17 cellular contexts compared by ENCODE assay signal in genomic region chr7:28458732-28459131, GRCh38. TPM values are rescaled to one million over a fixed set of nuclear protein-coding genes. Genes with fewer than 3 reads are reported as not detected.
DNase-seq lines count a peak whose midpoint lies in the region; ATAC-seq, FAIRE-seq and TF ChIP-seq lines count a peak whose summit lies in the region.
"Had no signal": no experiment of that assay in that cellular context is flagged by ENCODE, and none has a peak within 500 bp of the region (broad histone marks: within the 10 kb centered on the region; RNA-seq: fewer than 3 reads in every experiment).

No MANE protein-coding gene starts in this region.

- intact Hi-C loops in Caco-2 (cut with micrococcal nuclease; ENCODE audit: unreplicated experiment) (loop anchor here (10.0 kb wide), 1 partner anchor 166 kb away; no protein-coding TSS in a partner anchor), GM12878 (cut with micrococcal nuclease; ENCODE audit: unreplicated experiment) (no loop called here), kidney (cut with DNase I) (no loop called here)

- H3K79me2 ChIP-seq in GM12878 (ENCODE audit: control insufficient read depth, insufficient read depth, low read length) (no peaks in the 10 kb centered on the region), Karpas-422 (ENCODE audit: low read length) (no peaks in the 10 kb centered on the region)

- RAD21 ChIA-PET in GM12878 (lab: Charles Lee; ENCODE audit: unreplicated experiment): no interaction called here

- H3K9ac ChIP-seq in GM12878 (ENCODE audit: control insufficient read depth, insufficient read depth, low read length): no peak overlapping the region
- H3K9ac ChIP-seq in kidney (ENCODE audit: low read length in 2 of 2): no peak overlapping the region
- H3K9ac ChIP-seq in Karpas-422 (ENCODE audit: low read length): no peak overlapping the region

- FAIRE-seq in GM12878 (lab: Jason Lieb, UNC): no peak
- FAIRE-seq in kidney (lab: Jason Lieb, UNC): no peak
- FAIRE-seq: astrocyte, endometrium, RCC 7860 had no signal

- no peak for TF ChIP-seq POLR2A in GM12878 (IDR thresholded peaks at IDR 0.05; ENCODE audit: low read depth, low read length)

- no peaks in the 10 kb centered on the region for H3K4me1 ChIP-seq in Caco-2
- no peaks in the 10 kb centered on the region for H3K4me1 ChIP-seq in GM12878 (ENCODE audit: control insufficient read depth, insufficient read depth, low read length)
- no peaks in the 10 kb centered on the region for H3K4me1 ChIP-seq in kidney (ENCODE audit: control insufficient read depth in 1 of 2, insufficient read depth in 1 of 2, low read depth in 1 of 2, low read length in 2 of 2)
- H3K4me1 ChIP-seq in Karpas-422 (ENCODE audit: low read length): no peaks in the 10 kb centered on the region

- in situ Hi-C loops in GM12878 (cut with MboI): no loop called here

- DNase-seq in Caco-2 (peak; percentile 28 to 47), HuH-7 (ENCODE audit: low spot score) (peak; percentile 12), GM12878 (ENCODE audit: low read depth, low spot score) (no peak), iPS-NIHi11 (ENCODE audit: low spot score) (peak; percentile 24), kidney (no peak), Karpas-422 (no peak), NCI-H345 treated with DMSO at 0.1 percent for 48 hours (lab: John Stamatoyannopoulos, UW; ENCODE audit: unreplicated experiment) (no peak)
- DNase-seq: activated CD4-positive, alpha-beta T cell treated with anti-CD3 and anti-CD28 coated beads, Interleukin-2, amount 50 U/mL, for 1 hour; activated naive CD4-positive, alpha-beta T cell treated with anti-CD3 and anti-CD28 coated beads, Interleukin-2, amount 10 ng/mL, durations not matched to agents 7 days and 5 days; activated T-cell treated with anti-CD3 and anti-CD28 coated beads for 4 hours; MM.1S; natural killer cell; NCI-H187 treated with DMSO at 0.1 percent for 48 hours; NCI-H524 treated with DMSO at 0.1 percent for 48 hours had no signal

- H3K4me3 ChIP-seq in Caco-2 (ENCODE audit: low read depth, low read length): no peak overlapping the region
- H3K4me3 ChIP-seq in GM12878: no peak overlapping the region
- no peak overlapping the region for H3K4me3 ChIP-seq in kidney (ENCODE audit: low read length in 2 of 2)
- no peak overlapping the region for H3K4me3 ChIP-seq in Karpas-422 (ENCODE audit: low read length)

- H3K4me2 ChIP-seq in GM12878 (ENCODE audit: control insufficient read depth, insufficient read depth) (no peak overlapping the region), Karpas-422 (ENCODE audit: low read depth, low read length, poor library complexity, severe bottlenecking) (no peak overlapping the region)

- TF ChIP-seq CTCF in Caco-2 (IDR thresholded peaks at IDR 0.05; ENCODE audit: insufficient read depth in 1 of 2, low read depth in 1 of 2, low read length in 1 of 2, severe bottlenecking in 1 of 2, unreplicated experiment in 1 of 2) (no peak), GM12878 (IDR thresholded peaks at IDR 0.05 in 2 of 3, conservative IDR thresholded peaks at IDR 0.05 in 1 of 3; ENCODE audit: control insufficient read depth in 2 of 3, extremely low read depth in 1 of 3, insufficient read depth in 1 of 3, low read depth in 3 of 3, low read length in 3 of 3) (no peak), kidney (IDR thresholded peaks at IDR 0.05; ENCODE audit: borderline replicate concordance, extremely low read depth, insufficient read depth) (no peak)

- H3K27me3 Mint-ChIP-seq in Caco-2 (ENCODE audit: insufficient read depth, unreplicated experiment): no peaks in the 10 kb centered on the region
- H3K27me3 Mint-ChIP-seq: activated naive CD4-positive, alpha-beta T cell treated with anti-CD3 and anti-CD28 coated beads, Interleukin-2, amount 10 ng/mL, durations not matched to agents 7 days and 5 days had no signal

- no peaks in the 10 kb centered on the region for H3K9me3 Mint-ChIP-seq in Caco-2 (ENCODE audit: unreplicated experiment)
- H3K9me3 Mint-ChIP-seq: activated naive CD4-positive, alpha-beta T cell treated with anti-CD3 and anti-CD28 coated beads, Interleukin-2, amount 10 ng/mL, durations not matched to agents 7 days and 5 days; natural killer cell had no signal

- no peaks in the 10 kb centered on the region for H3K9me3 ChIP-seq in Caco-2
- no peaks in the 10 kb centered on the region for H3K9me3 ChIP-seq in GM12878 (replicated peaks; ENCODE audit: control insufficient read depth, insufficient read depth, low read length)
- H3K9me3 ChIP-seq in kidney (ENCODE audit: control insufficient read depth in 1 of 2, low read length in 2 of 2): no peaks in the 10 kb centered on the region
- no peaks in the 10 kb centered on the region for H3K9me3 ChIP-seq in Karpas-422 (ENCODE audit: low read length)

- CTCF ChIA-PET in Caco-2 (lab: Charles Lee) (no interaction called here), GM12878 (lab: Yijun Ruan, JAX) (interaction anchor here (0.9 kb wide), 1 partner anchor 46 kb away, joined by 3 read pairs; the partner anchor contains the start of gene CREB5)

- no peaks in the 10 kb centered on the region for H3K9me2 ChIP-seq in Karpas-422 (replicated peaks; ENCODE audit: insufficient read depth, low read length)

- WGBS in GM12878 (ENCODE audit: insufficient coverage, insufficient replicate concordance, low lambda C conversion rate, missing lambda C conversion rate): 36% methylated on average over 8 of the region's 8 CpGs

- H3K27ac Mint-ChIP-seq in Caco-2 (ENCODE audit: unreplicated experiment): no peak overlapping the region
- H3K27ac Mint-ChIP-seq: activated naive CD4-positive, alpha-beta T cell treated with anti-CD3 and anti-CD28 coated beads, Interleukin-2, amount 10 ng/mL, durations not matched to agents 7 days and 5 days; natural killer cell had no signal

- H2AFZ ChIP-seq in GM12878 (ENCODE audit: control insufficient read depth, low read depth, low read length) (no peak overlapping the region), Karpas-422 (ENCODE audit: low read length) (no peak overlapping the region)

- no peak for TF ChIP-seq EP300 in GM12878 (IDR thresholded peaks at IDR 0.05; ENCODE audit: borderline replicate concordance in 1 of 2, control insufficient read depth in 1 of 2, low read depth in 2 of 2, low read length in 2 of 2)

- H4K20me1 ChIP-seq in GM12878 (ENCODE audit: control insufficient read depth, insufficient read depth) (no peaks in the 10 kb centered on the region), Karpas-422 (ENCODE audit: insufficient read depth, low read depth, low read length) (no peaks in the 10 kb centered on the region)

- BruUV-seq in Caco-2 (replicated peaks; lab: Mats Ljungman, UMichigan) (no TSS peak), GM12878 (replicated peaks; lab: Mats Ljungman, UMichigan) (no TSS peak)

- POLR2A ChIA-PET in Caco-2 (lab: Charles Lee): no interaction called here
- POLR2A ChIA-PET in GM12878 (lab: Charles Lee): no interaction called here

- H3K27me3 ChIP-seq in Caco-2 (replicated peaks; ENCODE audit: control insufficient read depth, insufficient read depth, low read length) (no peaks in the 10 kb centered on the region), GM12878 (replicated peaks in 1 of 2; ENCODE audit: control insufficient read depth in 2 of 2, insufficient read depth in 2 of 2, low read length in 1 of 2) (no peaks in the 10 kb centered on the region), Karpas-422 (ENCODE audit: low read length) (no peaks in the 10 kb centered on the region)

- ATAC-seq in GM12878: peak; percentile 29; the same call in 1 of the 3 replicates
- ATAC-seq: natural killer cell had no signal

- H3K4me1 Mint-ChIP-seq in Caco-2 (ENCODE audit: low read depth, unreplicated experiment): peaks cover 11% of the 10 kb centered on the region
- H3K4me1 Mint-ChIP-seq: activated naive CD4-positive, alpha-beta T cell treated with anti-CD3 and anti-CD28 coated beads, Interleukin-2, amount 10 ng/mL, durations not matched to agents 7 days and 5 days; natural killer cell had no signal

- H3K4me3 Mint-ChIP-seq in Caco-2 (ENCODE audit: unreplicated experiment): no peak overlapping the region
- H3K4me3 Mint-ChIP-seq: activated naive CD4-positive, alpha-beta T cell treated with anti-CD3 and anti-CD28 coated beads, Interleukin-2, amount 10 ng/mL, durations not matched to agents 7 days and 5 days; natural killer cell had no signal

- peaks cover 5% of the 10 kb centered on the region for H3K36me3 Mint-ChIP-seq in Caco-2 (ENCODE audit: insufficient read depth, unreplicated experiment)
- H3K36me3 Mint-ChIP-seq: activated naive CD4-positive, alpha-beta T cell treated with anti-CD3 and anti-CD28 coated beads, Interleukin-2, amount 10 ng/mL, durations not matched to agents 7 days and 5 days; natural killer cell had no signal

- no peaks in the 10 kb centered on the region for H3K36me3 ChIP-seq in Caco-2 (ENCODE audit: control insufficient read depth, insufficient read depth, low read length)
- no peaks in the 10 kb centered on the region for H3K36me3 ChIP-seq in GM12878 (ENCODE audit: control insufficient read depth in 2 of 2, insufficient read depth in 2 of 2, low read length in 1 of 2)
- H3K36me3 ChIP-seq in kidney (ENCODE audit: control insufficient read depth in 1 of 2, insufficient read depth in 2 of 2, low read length in 2 of 2): no peaks in the 10 kb centered on the region
- no peaks in the 10 kb centered on the region for H3K36me3 ChIP-seq in Karpas-422 (ENCODE audit: insufficient read depth, low read length)

- H3K27ac ChIP-seq in GM12878 (ENCODE audit: control insufficient read depth, insufficient read depth) (no peak overlapping the region), kidney (ENCODE audit: low read depth in 2 of 2, low read length in 2 of 2) (no peak overlapping the region), Karpas-422 (ENCODE audit: low read length) (no peak overlapping the region)

- TF ChIP-seq RAD21 in GM12878 (IDR thresholded peaks at IDR 0.05; ENCODE audit: insufficient read depth, low read depth, low read length): no peak

- SMC1A ChIA-PET in GM12878 (lab: Charles Lee; ENCODE audit: uncharacterized antibody, unreplicated experiment): no interaction called here

RNA-seq across cellular contexts. Expression of gene CREB5, which starts 46.4 kb away (rescaled TPM):
- 9.1 and 9.2 TPM in 2 replicates for total RNA-seq in Caco-2 (2022)
- total RNA-seq in GM12878 (2013; cell fraction: nucleolus; rRNA removed): 709 and 724 TPM in 2 replicates
- 74.1 and 75.6 TPM in 2 replicates for total RNA-seq in GM12878 (2014; rRNA removed)
- total RNA-seq in GM12878 (2014; rRNA removed; fragmentation: Illumina TruSeq; extraction: Trizol): 50.0 and 61.2 TPM in 2 replicates
- total RNA-seq in GM12878 (2021): 65.7 and 66.8 TPM in 2 replicates
- 6.7 TPM for polyA plus RNA-seq in GM12878 (2011; ENCODE audit: low read depth)
- 42.0 and 60.2 TPM in 2 replicates for polyA plus RNA-seq in GM12878 (2011; rRNA removed)
- polyA plus RNA-seq in GM12878 (2011; cell fraction: cytosol; rRNA removed): 54.0 and 54.3 TPM in 2 replicates
- 268 and 302 TPM in 2 replicates for polyA plus RNA-seq in GM12878 (2011; cell fraction: nucleus; rRNA removed)
- polyA plus RNA-seq in GM12878 (2012): 8.8 and 12.5 TPM in 2 replicates
- polyA plus RNA-seq in GM12878 (2014; fragmentation: Illumina TruSeq; extraction: Trizol): 50.9 and 64.8 TPM in 2 replicates
- polyA plus RNA-seq in GM12878 (2014; fragmentation: Nextera tagmentation; extraction: Ambion mirVana): 10 to 100 TPM; 12.9 to 29.2 TPM
- 46.9 and 55.0 TPM in 2 replicates for polyA plus RNA-seq in GM12878 (2014; rRNA removed)
- polyA plus RNA-seq in GM12878 (2016; fragmentation: Nextera tagmentation; extraction: Ambion mirVana): 10 to 100 TPM; 50.6 to 57.0 TPM
- polyA minus RNA-seq in GM12878 (2011; rRNA and poly(A)+ RNA removed): 136 and 141 TPM in 2 replicates
- 24.7 TPM in 2 replicates for polyA minus RNA-seq in GM12878 (2011; cell fraction: cytosol; rRNA and poly(A)+ RNA removed)
- 193 and 361 TPM in 2 replicates for polyA minus RNA-seq in GM12878 (2011; cell fraction: nucleus; rRNA and poly(A)+ RNA removed)
- total RNA-seq in kidney: 27.2 TPM
- 3.4 TPM for polyA plus RNA-seq in kidney (ENCODE audit: insufficient read depth, low read depth, low replicate concordance)
- 7.8 and 52.1 TPM in 2 replicates for total RNA-seq in Karpas-422 (2014; rRNA removed; shearing (Covaris generic); ENCODE audit: low replicate concordance)

Comparison
In these comparisons a context has a peak if more than half of its experiments do, and no peak if none do; other contexts are left out.
1. DNase-seq: peak in Caco-2 (2 of 2), HuH-7 (single experiment) and iPS-NIHi11 (single experiment); none in GM12878 (single experiment), kidney (single experiment), Karpas-422 (single experiment) and NCI-H345 treated with DMSO at 0.1 percent for 48 hours (single experiment).